20 cellular contexts compared by ENCODE assay signal in the genomic region with DNA sequence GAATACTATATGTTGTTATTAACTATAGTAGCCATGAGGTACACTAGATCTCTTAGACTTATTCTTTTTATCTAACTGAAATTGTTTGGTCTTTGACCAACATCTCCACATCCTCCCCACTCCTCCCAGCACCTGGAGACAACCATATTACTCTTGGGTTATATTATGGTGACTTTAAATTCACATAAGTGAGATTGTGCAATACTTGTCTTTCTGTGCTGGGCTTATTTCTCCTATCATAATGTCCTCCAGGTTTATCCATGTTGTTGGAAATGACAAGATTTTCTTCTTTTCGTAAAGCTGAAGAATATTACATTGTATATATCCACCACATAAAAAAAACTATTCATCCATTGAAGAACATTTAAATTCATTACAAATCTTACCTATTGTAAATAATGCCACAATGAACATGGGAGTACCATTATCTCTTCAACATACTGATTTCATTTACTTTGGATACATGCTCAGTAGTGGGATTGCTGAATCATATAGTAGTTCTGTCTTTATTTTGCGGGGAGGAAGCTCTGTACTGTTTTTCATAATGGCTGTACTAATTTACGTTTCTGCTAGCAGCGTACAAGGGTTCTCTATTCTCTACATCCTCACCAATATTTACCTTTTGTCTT.
A peak's percentile ranks its signal among the peaks of the same experiment; 100 is the strongest.
DNase-seq lines count a peak whose midpoint lies in the region; ATAC-seq, FAIRE-seq and TF ChIP-seq lines count a peak whose summit lies in the region.
"Had no signal": no experiment of that assay in that cellular context is flagged by ENCODE, and none has a peak within 500 bp of the region (broad histone marks: within the 10 kb centered on the region; RNA-seq: fewer than 3 reads in every experiment).

No MANE protein-coding gene starts in this region.

- no peaks in the 10 kb centered on the region for H3K9me1 ChIP-seq in K562 (ENCODE audit: control insufficient read depth, insufficient read depth, low read length)

- WGBS in K562 (ENCODE audit: insufficient coverage, low coverage, missing lambda C conversion rate), result 0% methylated on average over 4 of the region's 4 CpGs
- 47% methylated on average over 4 of the region's 4 CpGs for WGBS in suprapubic skin

- TF ChIP-seq EP300 in K562 (IDR thresholded peaks at IDR 0.05; ENCODE audit: low read length) (no peak), suprapubic skin (IDR thresholded peaks at IDR 0.05) (no peak)

- intact Hi-C loops in MCF 10A (cut with micrococcal nuclease) (no loop called here), breast epithelium (cut with DNase I; ENCODE audit: low total_unique reads) (no loop called here), K562 (cut with micrococcal nuclease) (no loop called here)

- no peak overlapping the region for H3K4me3 Mint-ChIP-seq in MCF 10A (ENCODE audit: unreplicated experiment)
- H3K4me3 Mint-ChIP-seq: activated CD4-positive, alpha-beta memory T cell treated with anti-CD3 and anti-CD28 coated beads for 36 hours; activated T-helper 1 cell treated with anti-CD3 and anti-CD28 coated beads, Interleukin-12 subunit alpha, Interleukin-12 subunit beta, Interleukin-2, Interleukin-4 antibody, amounts not matched to agents 30 ng/mL and 10 ng/mL and 1 ng/mL, durations not matched to agents 14 hours and 24 hours and 36 hours; CD4-positive, alpha-beta memory T cell; endodermal cell had no signal

- no peak overlapping the region for H3K4me3 ChIP-seq in breast epithelium
- H3K4me3 ChIP-seq in K562, result no peak overlapping the region
- no peak overlapping the region for H3K4me3 ChIP-seq in skeletal muscle cell (ENCODE audit: low read depth, low read length)
- H3K4me3 ChIP-seq in suprapubic skin, result no peak overlapping the region

- no peaks in the 10 kb centered on the region for H3K27me3 Mint-ChIP-seq in MCF 10A (ENCODE audit: insufficient read depth, unreplicated experiment)
- H3K27me3 Mint-ChIP-seq: activated CD4-positive, alpha-beta memory T cell treated with anti-CD3 and anti-CD28 coated beads for 36 hours; CD4-positive, alpha-beta memory T cell had no signal

- H3K27me3 ChIP-seq in breast epithelium (no peaks in the 10 kb centered on the region), K562 (ENCODE audit: control insufficient read depth in 2 of 2, insufficient read depth in 2 of 2, low read length in 2 of 2) (no peaks in the 10 kb centered on the region), suprapubic skin (no peaks in the 10 kb centered on the region)

- no peak for FAIRE-seq in K562 (lab: Jason Lieb, UNC)
- FAIRE-seq: GM18507, kidney had no signal

- in situ Hi-C loops in K562 (cut with MboI), result no loop called here

- peak; percentile 58 for DNase-seq in MCF 10A (ENCODE audit: unreplicated experiment)
- DNase-seq in breast epithelium (ENCODE audit: low spot score in 2 of 2), result no peak
- peak; percentile 90 for DNase-seq in NCI-H748 (lab: John Stamatoyannopoulos, UW; ENCODE audit: unreplicated experiment)
- no peak for DNase-seq in K562 (ENCODE audit: extremely low read depth in 1 of 4, low spot score in 3 of 4)
- DNase-seq in skeletal muscle cell (ENCODE audit: low read depth), result peak; percentile 55
- DNase-seq in suprapubic skin (ENCODE audit: low spot score in 2 of 2), result no peak
- DNase-seq: activated CD4-positive, alpha-beta memory T cell treated with anti-CD3 and anti-CD28 coated beads for 36 hours; anterior cingulate cortex; CD4-positive, alpha-beta memory T cell; endodermal cell; GOT3; kidney; NCI-H524 treated with DMSO at 0.1 percent for 48 hours; stimulated activated CD4-positive, alpha-beta T cell treated with anti-CD3 and anti-CD28 coated beads, Interleukin-12 subunit alpha, Interleukin-12 subunit beta, amount 100 ng/mL, for 4 hours; T1000 had no signal

- no peak overlapping the region for H2AFZ ChIP-seq in K562 (ENCODE audit: low read depth, low read length)

- H3K9me3 Mint-ChIP-seq in MCF 10A (ENCODE audit: unreplicated experiment), result no peaks in the 10 kb centered on the region
- H3K9me3 Mint-ChIP-seq: activated CD4-positive, alpha-beta memory T cell treated with anti-CD3 and anti-CD28 coated beads for 36 hours; activated T-helper 1 cell treated with anti-CD3 and anti-CD28 coated beads, Interleukin-12 subunit alpha, Interleukin-12 subunit beta, Interleukin-2, Interleukin-4 antibody, amounts not matched to agents 30 ng/mL and 10 ng/mL and 1 ng/mL, durations not matched to agents 14 hours and 24 hours and 36 hours had no signal

- TF ChIP-seq CTCF in MCF 10A (IDR thresholded peaks at IDR 0.05; ENCODE audit: unreplicated experiment) (no peak), breast epithelium (IDR thresholded peaks at IDR 0.05) (no peak), K562 (IDR thresholded peaks at IDR 0.05 in 2 of 3, conservative IDR thresholded peaks at IDR 0.05 in 1 of 3; ENCODE audit: insufficient read depth in 2 of 3, low read depth in 1 of 3, low read length in 3 of 3) (no peak), suprapubic skin (IDR thresholded peaks at IDR 0.05) (no peak)

- H3K4me1 ChIP-seq in breast epithelium, result no peaks in the 10 kb centered on the region
- no peaks in the 10 kb centered on the region for H3K4me1 ChIP-seq in K562 (replicated peaks in 1 of 2; ENCODE audit: control insufficient read depth in 2 of 2, insufficient read depth in 2 of 2, low read length in 2 of 2)
- no peaks in the 10 kb centered on the region for H3K4me1 ChIP-seq in suprapubic skin

- H3K4me2 ChIP-seq in K562 (ENCODE audit: insufficient read depth, low read length), result no peak overlapping the region

- H3K9me3 ChIP-seq in breast epithelium (no peaks in the 10 kb centered on the region), K562 (replicated peaks; ENCODE audit: control insufficient read depth, insufficient read depth, low read depth, low read length) (no peaks in the 10 kb centered on the region), suprapubic skin (no peaks in the 10 kb centered on the region)

- no peak for TF ChIP-seq RAD21 in K562 (CRISPR knock-in tag; conservative IDR thresholded peaks at IDR 0.05 in 1 of 2, IDR thresholded peaks at IDR 0.05 in 1 of 2)

- H3K36me3 ChIP-seq in breast epithelium (no peaks in the 10 kb centered on the region), K562 (ENCODE audit: control insufficient read depth, insufficient read depth, low read length) (no peaks in the 10 kb centered on the region), suprapubic skin (no peaks in the 10 kb centered on the region)

- no peaks in the 10 kb centered on the region for H3K79me2 ChIP-seq in K562 (ENCODE audit: control insufficient read depth, insufficient read depth, low read length)

- ATAC-seq in K562, result no peak
- no peak for ATAC-seq in GM19397 (IDR thresholded peaks at IDR 0.05; ENCODE audit: unreplicated experiment)
- ATAC-seq in HG02678 (IDR thresholded peaks at IDR 0.05; ENCODE audit: unreplicated experiment), result no peak

- CTCF ChIA-PET in MCF 10A (lab: Yijun Ruan, JAX) (no interaction called here), K562 (lab: Yijun Ruan, JAX; ENCODE audit: low intra/inter-chr PET ratio) (no interaction called here)

- H4K20me1 ChIP-seq in K562 (replicated peaks; ENCODE audit: control insufficient read depth, insufficient read depth, low read length), result no peaks in the 10 kb centered on the region

- H3K4me1 Mint-ChIP-seq in MCF 10A (ENCODE audit: insufficient read depth, unreplicated experiment), result peaks cover 10% of the 10 kb centered on the region
- H3K4me1 Mint-ChIP-seq: CD4-positive, alpha-beta memory T cell had no signal

- TF ChIP-seq POLR2A in breast epithelium (IDR thresholded peaks at IDR 0.05) (no peak), K562 (conservative IDR thresholded peaks at IDR 0.05) (no peak), suprapubic skin (IDR thresholded peaks at IDR 0.05) (no peak)

- BruUV-seq in MCF 10A (replicated peaks; lab: Mats Ljungman, UMichigan), result no TSS peak
- BruUV-seq in K562 (replicated peaks; lab: Mats Ljungman, UMichigan), result no TSS peak

- no peaks in the 10 kb centered on the region for H3K36me3 Mint-ChIP-seq in MCF 10A (ENCODE audit: insufficient read depth, unreplicated experiment)
- H3K36me3 Mint-ChIP-seq: activated CD4-positive, alpha-beta memory T cell treated with anti-CD3 and anti-CD28 coated beads for 36 hours; CD4-positive, alpha-beta memory T cell had no signal

- no peak overlapping the region for H3K9ac ChIP-seq in K562 (ENCODE audit: insufficient read depth in 1 of 2, low read depth in 2 of 2, low read length in 2 of 2)

- H3K27ac ChIP-seq in breast epithelium (no peak overlapping the region), K562 (ENCODE audit: extremely low read depth, low read depth, low read length) (no peak overlapping the region), suprapubic skin (no peak overlapping the region)
- H3K27ac ChIP-seq: HL-60 had no signal

- POLR2A ChIA-PET in MCF 10A (lab: Yijun Ruan, JAX), result no interaction called here
- POLR2A ChIA-PET in K562 (lab: Yijun Ruan, JAX), result no interaction called here

- H3K27ac Mint-ChIP-seq in MCF 10A (ENCODE audit: low read depth, unreplicated experiment), result no peak overlapping the region
- H3K27ac Mint-ChIP-seq: activated CD4-positive, alpha-beta memory T cell treated with anti-CD3 and anti-CD28 coated beads for 36 hours; activated T-helper 1 cell treated with anti-CD3 and anti-CD28 coated beads, Interleukin-12 subunit alpha, Interleukin-12 subunit beta, Interleukin-2, Interleukin-4 antibody, amounts not matched to agents 30 ng/mL and 10 ng/mL and 1 ng/mL, durations not matched to agents 14 hours and 24 hours and 36 hours; CD4-positive, alpha-beta memory T cell; endodermal cell had no signal

TF ChIP-seq in K562, 482 proteins besides CTCF, POLR2A, EP300 and RAD21 (continues in another document):
- no peak for TF ChIP-seq ZNF586 (CRISPR knock-in tag; conservative IDR thresholded peaks at IDR 0.05)

Comparison
In these comparisons a context has a peak if more than half of its experiments do, and no peak if none do; other contexts are left out.
1. DNase-seq: peak in MCF 10A (single experiment), NCI-H748 (single experiment) and skeletal muscle cell (single experiment); none in breast epithelium (0 of 2), K562 (0 of 4) and suprapubic skin (0 of 2).